19 cellular contexts compared by ENCODE assay signal in the genomic region with DNA sequence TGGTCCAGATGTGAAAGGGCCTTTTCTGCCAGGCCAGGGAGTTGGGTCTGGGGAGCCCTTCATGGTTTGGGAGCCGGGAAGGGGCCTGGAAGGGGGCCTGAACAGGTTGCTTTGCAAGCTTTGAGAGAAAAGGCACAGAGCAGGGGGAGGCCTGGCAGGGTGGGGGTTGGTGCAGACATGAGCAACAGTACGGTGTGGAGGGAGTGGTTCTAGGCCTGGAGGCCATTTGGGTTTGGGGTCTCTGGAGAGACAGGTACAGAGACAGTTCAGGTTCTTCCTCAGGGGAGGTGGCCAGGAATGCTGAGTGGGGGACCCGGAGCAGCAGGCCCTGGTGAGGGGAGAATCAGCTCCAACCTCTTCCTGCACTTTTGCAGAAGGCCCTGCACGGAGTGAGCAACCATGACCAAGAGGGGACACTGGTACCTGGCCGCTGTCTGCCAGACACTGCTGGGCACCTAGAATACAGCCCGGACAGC. TPM values are rescaled to one million over a fixed set of nuclear protein-coding genes. Genes with fewer than 3 reads are reported as not detected.
A peak's percentile ranks its signal among the peaks of the same experiment; 100 is the strongest.
DNase-seq lines count a peak whose midpoint lies in the region; ATAC-seq and TF ChIP-seq lines count a peak whose summit lies in the region.
"Had no signal": no experiment of that assay in that cellular context is flagged by ENCODE, and none has a peak within 500 bp of the region (broad histone marks: within the 10 kb centered on the region; RNA-seq: fewer than 3 reads in every experiment).

No MANE protein-coding gene starts in this region.

- DNase-seq in CD8-positive, alpha-beta T cell = no peak
- DNase-seq in fibroblast of villous mesenchyme (ENCODE audit: low read depth) (no peak), posterior vena cava (ENCODE audit: low spot score) (peak; percentile 76), D341Med (ENCODE audit: low spot score) (no peak), NCI-H748 (lab: John Stamatoyannopoulos, UW; ENCODE audit: unreplicated experiment) (no peak), H7 (no peak), NCI-H187 treated with DMSO at 0.1 percent for 48 hours (lab: John Stamatoyannopoulos, UW) (no peak)
- DNase-seq: activated CD4-positive, alpha-beta T cell treated with anti-CD3 and anti-CD28 coated beads for 48 hours; activated CD8-positive, alpha-beta memory T cell treated with anti-CD3 and anti-CD28 coated beads, Interleukin-2, amount 50 U/mL, for 48 hours; KBM-7; NCI-H1092; NCI-H2171 treated with DMSO at 0.1 percent for 48 hours; stimulated activated CD8-positive, alpha-beta memory T cell treated with anti-CD3 and anti-CD28 coated beads, Interleukin-4, amount 100 ng/mL, for 48 hours; T1000 had no signal

- H3K36me3 Mint-ChIP-seq in CD8-positive, alpha-beta T cell = no peaks in the 10 kb centered on the region

- H3K27ac Mint-ChIP-seq in CD8-positive, alpha-beta T cell = no peak overlapping the region
- H3K27ac Mint-ChIP-seq: dendritic cell treated with granulocyte-macrophage colony-stimulating factor and Interleukin-4, amounts not matched to agents 40 ng/mL and 50 ng/mL, for 4 days had no signal

- H3K9me3 ChIP-seq in CD8-positive, alpha-beta T cell (ENCODE audit: low read length) = no peaks in the 10 kb centered on the region

- ATAC-seq in CD8-positive, alpha-beta T cell = no peak

- H3K27me3 Mint-ChIP-seq in CD8-positive, alpha-beta T cell (ENCODE audit: low read depth) = peaks cover 16% of the 10 kb centered on the region

- no peak overlapping the region for H3K4me3 ChIP-seq in CD8-positive, alpha-beta T cell (ENCODE audit: low read depth, low read length)
- H3K4me3 ChIP-seq in WI38 (ENCODE audit: low read depth, low read length) (peak overlapping the region; percentile 92), fibroblast of villous mesenchyme (ENCODE audit: low read depth, low read length) (peak overlapping the region; percentile 100), H7 (ENCODE audit: insufficient read depth, low read depth, low read length) (no peak overlapping the region)

- peak overlapping the region; percentile 15 for H3K4me3 Mint-ChIP-seq in CD8-positive, alpha-beta T cell
- H3K4me3 Mint-ChIP-seq: dendritic cell treated with granulocyte-macrophage colony-stimulating factor and Interleukin-4, amounts not matched to agents 40 ng/mL and 50 ng/mL, for 4 days had no signal

- peaks cover 3% of the 10 kb centered on the region for H3K27me3 ChIP-seq in CD8-positive, alpha-beta T cell (ENCODE audit: insufficient read depth, low read length)
- H3K27me3 ChIP-seq in H7 (ENCODE audit: control insufficient read depth, insufficient read depth, low read length) = peaks cover 20% of the 10 kb centered on the region

- POLR2A ChIA-PET in CD8-positive, alpha-beta T cell (lab: Charles Lee) = no interaction called here

- TF ChIP-seq CTCF in CD8-positive, alpha-beta T cell (IDR thresholded peaks at IDR 0.05) = no peak
- TF ChIP-seq CTCF in WI38 (IDR thresholded peaks at IDR 0.05; ENCODE audit: low read depth, low read length) (no peak), fibroblast of villous mesenchyme (IDR thresholded peaks at IDR 0.05; ENCODE audit: insufficient read depth, low read depth, low read length) (no peak)

- peaks cover 5% of the 10 kb centered on the region for H3K4me1 ChIP-seq in CD8-positive, alpha-beta T cell (ENCODE audit: insufficient read depth, low read length)
- H3K4me1 ChIP-seq: parathyroid adenoma had no signal

- H3K4me1 Mint-ChIP-seq in CD8-positive, alpha-beta T cell (ENCODE audit: low read depth) = peaks cover 12% of the 10 kb centered on the region

- H3K36me3 ChIP-seq in CD8-positive, alpha-beta T cell (ENCODE audit: insufficient read depth, low read length) = no peaks in the 10 kb centered on the region
- no peaks in the 10 kb centered on the region for H3K36me3 ChIP-seq in H7 (replicated peaks; ENCODE audit: control insufficient read depth, insufficient read depth, low read length)

- intact Hi-C loops in CD8-positive, alpha-beta T cell (cut with DNase I, micrococcal nuclease) = no loop called here
- intact Hi-C loops in posterior vena cava (cut with DNase I) = no loop called here

- H3K27ac ChIP-seq in CD8-positive, alpha-beta T cell (ENCODE audit: low read depth, low read length) = no peak overlapping the region
- H3K27ac ChIP-seq: HL-60, parathyroid adenoma had no signal

- CTCF ChIA-PET in CD8-positive, alpha-beta T cell (lab: Charles Lee) = interaction anchor here (0.6 kb wide), 1 partner anchor 9 kb away, joined by 4 read pairs; no protein-coding TSS in a partner anchor

- H3K9me3 Mint-ChIP-seq in CD8-positive, alpha-beta T cell = no peaks in the 10 kb centered on the region
- H3K9me3 Mint-ChIP-seq: dendritic cell treated with granulocyte-macrophage colony-stimulating factor and Interleukin-4, amounts not matched to agents 40 ng/mL and 50 ng/mL, for 4 days had no signal

RNA-seq across cellular contexts. Expression of a gene that starts 1.4 kb away (rescaled TPM):
- total RNA-seq in CD8-positive, alpha-beta T cell = not detected
- total RNA-seq in fibroblast of villous mesenchyme (125 and 139 TPM in 2 replicates), posterior vena cava (10 to 100 TPM; 14.5 to 23.1 TPM)
- total RNA-seq in H7 (2014; rRNA removed; shearing (Covaris generic)) = 4.5 and 8.2 TPM in 2 replicates

RNA-seq across cellular contexts. Expression of a gene that starts 14.3 kb away (rescaled TPM):
- total RNA-seq in CD8-positive, alpha-beta T cell = not detected
- total RNA-seq in fibroblast of villous mesenchyme (not detected in 2 replicates), posterior vena cava (not detected)
- total RNA-seq in H7 (2014; rRNA removed; shearing (Covaris generic)) = 3.4 and 5.9 TPM in 2 replicates
- total RNA-seq: aorta had no signal

RNA-seq across cellular contexts. Expression of a gene that starts 36.8 kb away (rescaled TPM):
- total RNA-seq in CD8-positive, alpha-beta T cell = 100 to 1,000 TPM; 348 to 386 TPM
- total RNA-seq in fibroblast of villous mesenchyme (454 and 540 TPM in 2 replicates), posterior vena cava (100 to 1,000 TPM; 260 to 323 TPM)
- total RNA-seq in H7 (2014; rRNA removed; shearing (Covaris generic)) = 257 and 288 TPM in 2 replicates

Comparison
In these comparisons a context has a peak if more than half of its experiments do, and no peak if none do; other contexts are left out.
1. H3K4me3 ChIP-seq: peak in WI38 (single experiment) and fibroblast of villous mesenchyme (single experiment); none in CD8-positive, alpha-beta T cell (single experiment) and H7 (single experiment).